8 cellular contexts compared by ENCODE assay signal in the genomic region with DNA sequence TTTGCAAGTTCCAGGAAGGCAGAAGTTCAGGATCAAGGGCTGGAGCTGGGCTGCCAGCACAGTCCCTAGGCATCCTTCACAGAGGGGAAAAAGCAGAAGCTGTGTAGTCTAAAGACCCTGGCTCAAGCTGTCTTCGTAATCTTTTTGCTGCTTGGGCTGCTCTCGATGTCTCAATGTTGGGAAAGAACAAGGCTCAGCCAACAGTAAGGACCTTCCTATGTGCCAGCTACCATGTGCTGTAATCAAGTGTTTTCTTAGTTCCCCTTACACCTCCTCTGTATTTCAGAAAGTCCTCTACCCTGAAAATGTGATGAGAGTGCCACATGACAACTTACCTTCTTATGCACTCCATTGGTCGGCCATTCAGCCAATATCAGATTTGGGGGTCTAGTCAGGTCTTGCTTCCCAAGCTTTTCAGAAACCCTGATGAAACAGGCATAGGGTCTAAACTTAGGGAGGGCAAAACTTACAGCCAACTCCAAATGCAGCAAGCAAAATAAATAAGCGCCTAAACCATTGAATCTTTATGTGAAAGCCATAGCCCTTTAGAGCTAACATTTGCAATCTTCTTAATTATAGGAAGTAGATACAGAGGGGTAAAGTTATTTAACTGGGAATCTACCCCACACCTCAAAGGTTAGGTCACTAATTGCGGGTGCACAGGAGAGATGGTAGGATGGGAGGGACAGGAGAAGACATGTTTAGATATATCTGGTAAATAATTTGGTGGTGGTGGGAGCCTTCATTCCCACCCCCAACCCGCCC. TPM values are rescaled to one million over a fixed set of nuclear protein-coding genes. Genes with fewer than 3 reads are reported as not detected.
A peak's percentile ranks its signal among the peaks of the same experiment; 100 is the strongest.
DNase-seq lines count a peak whose midpoint lies in the region; ATAC-seq, FAIRE-seq and TF ChIP-seq lines count a peak whose summit lies in the region.

No MANE protein-coding gene starts in this region.

- peak; percentile 15 for ATAC-seq in HG03103 (IDR thresholded peaks at IDR 0.05; ENCODE audit: low read depth, unreplicated experiment)
- no peak for ATAC-seq in WTC11
- ATAC-seq in GM21381 (IDR thresholded peaks at IDR 0.05; ENCODE audit: unreplicated experiment): no peak

- DNase-seq in NCI-H82 (lab: John Stamatoyannopoulos, UW) (peak; percentile 20), NCI-H82 treated with DMSO at 0.1 percent for 48 hours (lab: John Stamatoyannopoulos, UW; ENCODE audit: unreplicated experiment) (no peak), WTC11 (ENCODE audit: low spot score) (no peak), kidney epithelial cell (ENCODE audit: low read depth) (no peak), HTR-8/SVneo (ENCODE audit: insufficient read length, low spot score) (no peak), D721Med (ENCODE audit: insufficient read length, low spot score) (no peak)

- TF ChIP-seq CTCF in WTC11 (IDR thresholded peaks at IDR 0.05) (no peak), kidney epithelial cell (IDR thresholded peaks at IDR 0.05; ENCODE audit: insufficient read depth, low read length, poor library complexity, severe bottlenecking) (no peak), D721Med (IDR thresholded peaks at IDR 0.05; ENCODE audit: insufficient read depth, missing control alignments) (no peak)

- no peaks in the 10 kb centered on the region for H3K27me3 ChIP-seq in kidney epithelial cell (ENCODE audit: control insufficient read depth, insufficient read depth, low read length)

- H3K36me3 ChIP-seq in kidney epithelial cell (ENCODE audit: control insufficient read depth, insufficient read depth, low read length): no peaks in the 10 kb centered on the region

- peak overlapping the region; percentile 58 for H3K4me3 ChIP-seq in kidney epithelial cell (ENCODE audit: low read depth, low read length)

- no peak for FAIRE-seq in HTR-8/SVneo (lab: Jason Lieb, UNC)
- no peak for FAIRE-seq in D721Med (lab: Jason Lieb, UNC)

- peaks cover 7% of the 10 kb centered on the region for H3K36me3 Mint-ChIP-seq in WTC11

- no peak overlapping the region for H3K27ac Mint-ChIP-seq in WTC11

- POLR2A ChIA-PET in WTC11 (lab: Charles Lee): interaction anchor here (0.5 kb wide), 1 partner anchor 111 kb away, joined by 4 read pairs; no protein-coding TSS in a partner anchor

- CTCF ChIA-PET in WTC11 (lab: Charles Lee): interaction anchor here (0.6 to 1.3 kb wide), 2 partner anchors 46 to 203 kb away, joined by 3 read pairs; no protein-coding TSS in a partner anchor

- H3K4me1 Mint-ChIP-seq in WTC11: peaks cover 27% of the 10 kb centered on the region

- H3K27me3 Mint-ChIP-seq in WTC11 (ENCODE audit: low read depth): no peaks in the 10 kb centered on the region; the same call in 1 of the 2 replicates

- peak overlapping the region; percentile 89 for H3K4me3 Mint-ChIP-seq in WTC11

- H3K9me3 Mint-ChIP-seq in WTC11: no peaks in the 10 kb centered on the region

TF ChIP-seq in WTC11, 78 proteins besides CTCF, POLR2A, EP300 and RAD21:
- TF ChIP-seq NFYB (CRISPR knock-in tag; conservative IDR thresholded peaks at IDR 0.05; ENCODE audit: low read depth): no peak
- no peak for TF ChIP-seq ZNF396 (CRISPR knock-in tag; IDR thresholded peaks at IDR 0.05; ENCODE audit: borderline replicate concordance)
- TF ChIP-seq NFATC4 (CRISPR knock-in tag; IDR thresholded peaks at IDR 0.05): no peak
- TF ChIP-seq, protein P1, sequence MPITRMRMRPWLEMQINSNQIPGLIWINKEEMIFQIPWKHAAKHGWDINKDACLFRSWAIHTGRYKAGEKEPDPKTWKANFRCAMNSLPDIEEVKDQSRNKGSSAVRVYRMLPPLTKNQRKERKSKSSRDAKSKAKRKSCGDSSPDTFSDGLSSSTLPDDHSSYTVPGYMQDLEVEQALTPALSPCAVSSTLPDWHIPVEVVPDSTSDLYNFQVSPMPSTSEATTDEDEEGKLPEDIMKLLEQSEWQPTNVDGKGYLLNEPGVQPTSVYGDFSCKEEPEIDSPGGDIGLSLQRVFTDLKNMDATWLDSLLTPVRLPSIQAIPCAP (CRISPR knock-in tag; IDR thresholded peaks at IDR 0.05): no peak
- no peak for TF ChIP-seq GRHL2 (CRISPR knock-in tag; IDR thresholded peaks at IDR 0.05; ENCODE audit: insufficient replicate concordance, severe bottlenecking)
- TF ChIP-seq, protein P2, sequence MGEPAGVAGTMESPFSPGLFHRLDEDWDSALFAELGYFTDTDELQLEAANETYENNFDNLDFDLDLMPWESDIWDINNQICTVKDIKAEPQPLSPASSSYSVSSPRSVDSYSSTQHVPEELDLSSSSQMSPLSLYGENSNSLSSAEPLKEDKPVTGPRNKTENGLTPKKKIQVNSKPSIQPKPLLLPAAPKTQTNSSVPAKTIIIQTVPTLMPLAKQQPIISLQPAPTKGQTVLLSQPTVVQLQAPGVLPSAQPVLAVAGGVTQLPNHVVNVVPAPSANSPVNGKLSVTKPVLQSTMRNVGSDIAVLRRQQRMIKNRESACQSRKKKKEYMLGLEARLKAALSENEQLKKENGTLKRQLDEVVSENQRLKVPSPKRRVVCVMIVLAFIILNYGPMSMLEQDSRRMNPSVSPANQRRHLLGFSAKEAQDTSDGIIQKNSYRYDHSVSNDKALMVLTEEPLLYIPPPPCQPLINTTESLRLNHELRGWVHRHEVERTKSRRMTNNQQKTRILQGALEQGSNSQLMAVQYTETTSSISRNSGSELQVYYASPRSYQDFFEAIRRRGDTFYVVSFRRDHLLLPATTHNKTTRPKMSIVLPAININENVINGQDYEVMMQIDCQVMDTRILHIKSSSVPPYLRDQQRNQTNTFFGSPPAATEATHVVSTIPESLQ (CRISPR knock-in tag; IDR thresholded peaks at IDR 0.05): no peak
- no peak for TF ChIP-seq ZNF232 (CRISPR knock-in tag; IDR thresholded peaks at IDR 0.05)
- TF ChIP-seq CREB1 (CRISPR knock-in tag; IDR thresholded peaks at IDR 0.05): no peak
- no peak for TF ChIP-seq NR1H2 (CRISPR knock-in tag; IDR thresholded peaks at IDR 0.05)
- TF ChIP-seq ZNF317 (CRISPR knock-in tag; IDR thresholded peaks at IDR 0.05; ENCODE audit: borderline replicate concordance, low read depth): no peak
TF ChIP-seq in WTC11: peak in this region for 0.

RNA-seq across cellular contexts. Expression of a gene that starts 1.2 kb away (rescaled TPM):
- 18.0 to 22.4 TPM (median 18.0 TPM) in 3 replicates for total RNA-seq in WTC11 (2021)
- total RNA-seq in kidney epithelial cell: 56.9 and 61.1 TPM in 2 replicates
